ENCODE assay signal across 21 cellular contexts in the genomic region with DNA sequence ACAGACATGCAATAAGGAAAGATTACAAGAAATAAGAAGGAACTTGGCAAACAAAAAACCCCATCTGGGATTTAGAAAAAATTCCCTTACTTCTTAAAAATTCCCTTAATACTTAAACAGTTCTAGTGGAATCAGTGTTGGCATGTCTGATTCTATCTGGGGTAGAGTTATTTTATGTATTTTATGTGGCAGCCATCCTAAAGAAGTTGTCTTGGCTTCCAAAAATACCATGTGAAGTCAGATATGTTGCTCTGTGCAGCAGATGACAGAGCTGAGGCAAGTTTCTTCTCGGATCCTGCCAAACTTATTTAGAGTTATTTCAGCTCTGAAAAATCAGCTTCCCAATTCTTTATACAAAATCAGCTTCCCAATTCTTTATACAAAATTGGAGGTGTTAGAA.
"Had no signal": no experiment of that assay in that cellular context is flagged by ENCODE, and none has a peak within 500 bp of the region (broad histone marks: within the 10 kb centered on the region; RNA-seq: fewer than 3 reads in every experiment).

No MANE protein-coding gene starts in this region.

- H3K36me3 ChIP-seq: stomach, thoracic aorta, transverse colon had no signal

- H3K4me3 Mint-ChIP-seq: naive B cell, nephron had no signal

- H3K4me1 Mint-ChIP-seq: naive B cell had no signal

- H3K27ac ChIP-seq: skin epidermis, stomach, transverse colon had no signal

- H3K4me3 ChIP-seq: heart right ventricle, skin epidermis, stomach, thoracic aorta, transverse colon had no signal

- H3K4me1 ChIP-seq: stomach, transverse colon had no signal

- H3K27me3 ChIP-seq: heart right ventricle, stomach, transverse colon had no signal

- H3K9me3 Mint-ChIP-seq: naive B cell, nephron had no signal

- FAIRE-seq: islet of Langerhans had no signal

- H3K36me3 Mint-ChIP-seq: naive B cell had no signal

- H3K27ac Mint-ChIP-seq: naive B cell, nephron had no signal

- ATAC-seq: esophagus mucosa, sciatic nerve had no signal

- H3K9me3 ChIP-seq: heart right ventricle, stomach, thoracic aorta, transverse colon had no signal

- DNase-seq: central memory CD4-positive, alpha-beta T cell; cortex of kidney; effector memory CD4-positive, alpha-beta T cell; heart right ventricle; hypothalamus; kidney glomerular epithelial cell; mammary epithelial cell; naive B cell; occipital lobe; stimulated activated CD4-positive, alpha-beta T cell treated with anti-CD3 and anti-CD28 coated beads, Interleukin-2, amount 100 ng/mL, for 24 hours; stimulated activated CD4-positive, alpha-beta T cell treated with anti-CD3 and anti-CD28 coated beads, Interleukin-4, amount 100 ng/mL, for 4 hours; stimulated activated naive CD4-positive, alpha-beta T cell; stomach; substantia nigra; transverse colon had no signal

- H3K27me3 Mint-ChIP-seq: naive B cell had no signal
